ENCODE assay signal across 8 cellular contexts in the genomic region with DNA sequence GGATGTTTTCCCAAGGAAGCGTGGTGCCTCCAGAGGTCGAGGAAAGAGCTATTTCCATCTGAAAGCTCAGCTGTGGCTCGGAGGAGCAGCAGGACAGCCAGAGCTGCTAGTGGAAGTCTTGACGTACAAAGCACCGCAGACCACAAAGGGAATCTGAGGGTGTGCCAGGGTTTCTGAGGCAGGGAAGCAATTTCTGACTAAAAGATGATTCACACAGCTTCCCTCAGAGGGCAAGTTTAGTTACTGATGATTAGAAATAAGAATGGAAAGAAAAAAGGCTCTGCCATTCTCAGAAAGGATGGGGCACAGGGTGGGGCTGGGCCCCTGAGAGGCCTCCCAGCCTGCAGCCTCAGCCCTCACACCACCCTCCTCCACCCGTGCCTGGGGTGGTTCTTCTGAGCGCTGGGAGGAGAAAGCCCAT. TPM values are rescaled to one million over a fixed set of nuclear protein-coding genes. Genes with fewer than 3 reads are reported as not detected.
DNase-seq lines count a peak whose midpoint lies in the region; ATAC-seq and TF ChIP-seq lines count a peak whose summit lies in the region.

No MANE protein-coding gene starts in this region.

- H3K4me1 Mint-ChIP-seq in GM23338: peaks cover 15% of the 10 kb centered on the region

- H3K4me3 Mint-ChIP-seq in GM23338: no peak overlapping the region; the same call in 2 of the 3 replicates

- H4K20me1 ChIP-seq in GM23338 (replicated peaks; ENCODE audit: insufficient read depth) (no peaks in the 10 kb centered on the region), SK-N-SH (ENCODE audit: insufficient read depth) (no peaks in the 10 kb centered on the region)

- POLR2A ChIA-PET in SK-N-SH (lab: Yijun Ruan, JAX): interaction anchor here (0.6 kb wide), 1 partner anchor 22 kb away, joined by 3 read pairs; no protein-coding TSS in a partner anchor

- H3K4me3 ChIP-seq in GM23338 (no peak overlapping the region), SK-N-SH (ENCODE audit: low read depth in 2 of 2, low read length in 1 of 2) (no peak overlapping the region), lower lobe of right lung (no peak overlapping the region)

- H3K79me2 ChIP-seq in GM23338 (replicated peaks; ENCODE audit: insufficient read depth) (no peaks in the 10 kb centered on the region), SK-N-SH (ENCODE audit: insufficient read depth) (no peaks in the 10 kb centered on the region)

- TF ChIP-seq EP300 in SK-N-SH (IDR thresholded peaks at IDR 0.05; ENCODE audit: borderline replicate concordance in 1 of 2, low read depth in 1 of 2, low read length in 1 of 2): 0 out of 4 replicates have a peak, but pooled peaks of 1 of the 2 experiments have one; percentile 17

- H3K27me3 ChIP-seq in GM23338 (ENCODE audit: insufficient read depth) (no peaks in the 10 kb centered on the region), SK-N-SH (ENCODE audit: insufficient read depth) (no peaks in the 10 kb centered on the region; the same call in 1 of the 2 replicates), lower lobe of right lung (ENCODE audit: low read depth) (no peaks in the 10 kb centered on the region)

- no peak overlapping the region for H3K27ac ChIP-seq in GM23338 (ENCODE audit: low read depth)
- peak overlapping the region in 1 of 2 experiments; percentile 48; a peak in 1 of 4 replicates for H3K27ac ChIP-seq in SK-N-SH (ENCODE audit: low read depth in 2 of 2, low read length in 1 of 2)
- no peak overlapping the region for H3K27ac ChIP-seq in lower lobe of right lung

- H3K27me3 Mint-ChIP-seq in GM23338 (ENCODE audit: insufficient read depth, low read depth, poor library complexity): peaks cover 4% of the 10 kb centered on the region

- H3F3A ChIP-seq in GM23338 (replicated peaks; ENCODE audit: low read depth): no peaks in the 10 kb centered on the region
- peaks cover 12% of the 10 kb centered on the region for H3F3A ChIP-seq in SK-N-SH (replicated peaks; ENCODE audit: insufficient read depth)

- H3K4me2 ChIP-seq in GM23338 (peak overlapping the region; percentile 48; the same call in 1 of the 2 replicates), SK-N-SH (peak overlapping the region; percentile 52; the same call in 1 of the 2 replicates)

- peak; percentile 40 for DNase-seq in GM23338 (ENCODE audit: low spot score)
- DNase-seq in SK-N-SH: no peak
- peak; percentile 73 for DNase-seq in epidermal melanocyte (ENCODE audit: insufficient read length, low spot score)
- peak; percentile 38 to 58 (median 52) for DNase-seq in stimulated activated CD4-positive, alpha-beta T cell treated with anti-CD3 and anti-CD28 coated beads, Interleukin-12 subunit alpha, Interleukin-12 subunit beta, amount 100 ng/mL, for 48 hours (ENCODE audit: low read depth in 2 of 3, low spot score in 1 of 3)
- no peak for DNase-seq in activated gamma-delta T cell (lab: John Stamatoyannopoulos, UW)
- no peak for DNase-seq in lower lobe of right lung
- DNase-seq in NCI-H510A (lab: John Stamatoyannopoulos, UW): no peak

- peaks cover 10% of the 10 kb centered on the region; the same call in 1 of the 2 replicates for H3K9me2 ChIP-seq in GM23338 (ENCODE audit: insufficient read depth)
- no peaks in the 10 kb centered on the region for H3K9me2 ChIP-seq in SK-N-SH

- intact Hi-C loops in lower lobe of right lung (cut with DNase I): no loop called here

- no peak for TF ChIP-seq RAD21 in SK-N-SH (IDR thresholded peaks at IDR 0.05; ENCODE audit: low read length)

- no peak overlapping the region for H3K27ac Mint-ChIP-seq in GM23338

- CTCF ChIA-PET in SK-N-SH (lab: Yijun Ruan, JAX): interaction anchor here (0.9 to 1.2 kb wide), 4 partner anchors 22 to 579 kb away, joined by 3 to 5 read pairs (median 3); no protein-coding TSS in a partner anchor

- ATAC-seq in GM23338 (peak; percentile 86), HG03565 (IDR thresholded peaks at IDR 0.05; ENCODE audit: unreplicated experiment) (no peak), lower lobe of right lung (no peak)

- peaks cover 7% of the 10 kb centered on the region; the same call in 2 of the 3 replicates for H3K9me3 Mint-ChIP-seq in GM23338

- 30% methylated on average over 7 of the region's 7 CpGs for WGBS in SK-N-SH (ENCODE audit: low lambda C conversion rate)

- H2AFZ ChIP-seq in GM23338 (peak overlapping the region; percentile 87), SK-N-SH (ENCODE audit: low read depth) (no peak overlapping the region)

- 0 out of 3 replicates have a peak, but pooled peaks cover 3% of the 10 kb centered on the region for H3K36me3 Mint-ChIP-seq in GM23338 (ENCODE audit: low read depth)

- H3K9me3 ChIP-seq in SK-N-SH (no peaks in the 10 kb centered on the region), lower lobe of right lung (no peaks in the 10 kb centered on the region)

- H3K36me3 ChIP-seq in GM23338 (ENCODE audit: insufficient read depth) (no peaks in the 10 kb centered on the region), SK-N-SH (replicated peaks in 1 of 2; ENCODE audit: control insufficient read depth in 1 of 2, insufficient read depth in 2 of 2, low read length in 1 of 2) (no peaks in the 10 kb centered on the region), lower lobe of right lung (no peaks in the 10 kb centered on the region)

- H3K9ac ChIP-seq in SK-N-SH: no peak overlapping the region

- TF ChIP-seq CTCF in GM23338 (conservative IDR thresholded peaks at IDR 0.05; ENCODE audit: low read depth in 2 of 2): no peak
- TF ChIP-seq CTCF in SK-N-SH (IDR thresholded peaks at IDR 0.05): no peak
- TF ChIP-seq CTCF in lower lobe of right lung (IDR thresholded peaks at IDR 0.05): no peak

- peaks cover 10% of the 10 kb centered on the region for H3K4me1 ChIP-seq in GM23338 (ENCODE audit: insufficient read depth)
- H3K4me1 ChIP-seq in SK-N-SH (ENCODE audit: control insufficient read depth in 1 of 2, insufficient read depth in 2 of 2, low read depth in 1 of 2, low read length in 1 of 2): peaks cover 0 to 11% of the 10 kb centered on the region in 2 experiments; a peak in 2 of 4 replicates
- H3K4me1 ChIP-seq in lower lobe of right lung: no peaks in the 10 kb centered on the region

TF ChIP-seq in GM23338, 12 proteins besides CTCF, POLR2A, EP300 and RAD21:
- TF ChIP-seq ZNF331 (CRISPR knock-in tag; IDR thresholded peaks at IDR 0.05; ENCODE audit: low read depth): no peak
- TF ChIP-seq EZH2 (IDR thresholded peaks at IDR 0.05; ENCODE audit: low read depth, unreplicated experiment): no peak
- TF ChIP-seq STAT1 (IDR thresholded peaks at IDR 0.05; ENCODE audit: unreplicated experiment): no peak
- TF ChIP-seq JUNB (IDR thresholded peaks at IDR 0.05; ENCODE audit: unreplicated experiment): no peak
- no peak for TF ChIP-seq CREB1 (CRISPR knock-in tag; IDR thresholded peaks at IDR 0.05; ENCODE audit: low read depth)
- no peak for TF ChIP-seq NANOG (IDR thresholded peaks at IDR 0.05; ENCODE audit: borderline replicate concordance)
- TF ChIP-seq ZNF114 (CRISPR knock-in tag; IDR thresholded peaks at IDR 0.05): no peak

TF ChIP-seq in SK-N-SH, 30 proteins besides CTCF, POLR2A, EP300 and RAD21:
- TF ChIP-seq FOSL2 (IDR thresholded peaks at IDR 0.05; ENCODE audit: borderline replicate concordance, low read depth) (peak; percentile 68), POLR2AphosphoS5 (IDR thresholded peaks at IDR 0.05; ENCODE audit: low read depth, low read length) (no peak), JUND (IDR thresholded peaks at IDR 0.05) (peak; percentile 39; the same call in 1 of the 2 replicates), NFIC (IDR thresholded peaks at IDR 0.05; ENCODE audit: borderline replicate concordance) (peak; percentile 49; the same call in 1 of the 2 replicates), RFX5 (IDR thresholded peaks at IDR 0.05; ENCODE audit: low read length) (no peak), TCF12 (IDR thresholded peaks at IDR 0.05) (peak; percentile 61), SIN3A (IDR thresholded peaks at IDR 0.05; ENCODE audit: borderline replicate concordance, low read depth, low read length) (no peak)
- TF ChIP-seq, protein P1, sequence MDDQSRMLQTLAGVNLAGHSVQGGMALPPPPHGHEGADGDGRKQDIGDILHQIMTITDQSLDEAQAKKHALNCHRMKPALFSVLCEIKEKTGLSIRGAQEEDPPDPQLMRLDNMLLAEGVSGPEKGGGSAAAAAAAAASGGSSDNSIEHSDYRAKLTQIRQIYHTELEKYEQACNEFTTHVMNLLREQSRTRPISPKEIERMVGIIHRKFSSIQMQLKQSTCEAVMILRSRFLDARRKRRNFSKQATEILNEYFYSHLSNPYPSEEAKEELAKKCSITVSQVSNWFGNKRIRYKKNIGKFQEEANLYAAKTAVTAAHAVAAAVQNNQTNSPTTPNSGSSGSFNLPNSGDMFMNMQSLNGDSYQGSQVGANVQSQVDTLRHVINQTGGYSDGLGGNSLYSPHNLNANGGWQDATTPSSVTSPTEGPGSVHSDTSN (IDR thresholded peaks at IDR 0.05): 0 out of 2 replicates have a peak, but pooled peaks have one; percentile 16

RNA-seq across cellular contexts. Expression of a gene that starts 45.8 kb away (rescaled TPM):
- 108 and 132 TPM in 2 replicates for total RNA-seq in GM23338 (2014; rRNA removed; shearing (Covaris generic))
- polyA plus RNA-seq in GM23338 (2016; fragmentation: Nextera tagmentation; extraction: Ambion mirVana): 106 and 109 TPM in 2 replicates
- 198 and 215 TPM in 2 replicates for polyA plus RNA-seq in SK-N-SH (2012; rRNA removed)
- 114 and 157 TPM in 2 replicates for polyA plus RNA-seq in SK-N-SH (2012; cell fraction: cytosol; rRNA removed)
- polyA plus RNA-seq in SK-N-SH (2012; cell fraction: nucleus; rRNA removed): 214 and 216 TPM in 2 replicates
- total RNA-seq in lower lobe of right lung: 76.3 TPM

Comparison
In these comparisons a context has a peak if more than half of its experiments do, and no peak if none do; other contexts are left out.
1. DNase-seq: peak in GM23338 (single experiment), epidermal melanocyte (single experiment) and stimulated activated CD4-positive, alpha-beta T cell treated with anti-CD3 and anti-CD28 coated beads, Interleukin-12 subunit alpha, Interleukin-12 subunit beta, amount 100 ng/mL, for 48 hours (3 of 3); none in SK-N-SH (single experiment), activated gamma-delta T cell (single experiment), lower lobe of right lung (single experiment) and NCI-H510A (single experiment).